ENCODE assay signal across 1 cellular context in genomic region chr16:79310734-79311133, GRCh38.
TF ChIP-seq lines count a peak whose summit lies in the region.

No MANE protein-coding gene starts in this region.

TF ChIP-seq in GM23338, 12 proteins besides CTCF, POLR2A, EP300 and RAD21 (continued from another document):
- TF ChIP-seq ZNF462 (CRISPR knock-in tag; IDR thresholded peaks at IDR 0.05) (no peak), ZNF114 (CRISPR knock-in tag; IDR thresholded peaks at IDR 0.05) (no peak), EZH2 (IDR thresholded peaks at IDR 0.05; ENCODE audit: low read depth, unreplicated experiment) (no peak), CREB1 (CRISPR knock-in tag; IDR thresholded peaks at IDR 0.05; ENCODE audit: low read depth) (no peak), JUNB (IDR thresholded peaks at IDR 0.05; ENCODE audit: unreplicated experiment) (no peak), POLR2AphosphoS5 (IDR thresholded peaks at IDR 0.05; ENCODE audit: low read depth) (no peak), STAT1 (IDR thresholded peaks at IDR 0.05; ENCODE audit: unreplicated experiment) (no peak)
- TF ChIP-seq, protein P1, sequence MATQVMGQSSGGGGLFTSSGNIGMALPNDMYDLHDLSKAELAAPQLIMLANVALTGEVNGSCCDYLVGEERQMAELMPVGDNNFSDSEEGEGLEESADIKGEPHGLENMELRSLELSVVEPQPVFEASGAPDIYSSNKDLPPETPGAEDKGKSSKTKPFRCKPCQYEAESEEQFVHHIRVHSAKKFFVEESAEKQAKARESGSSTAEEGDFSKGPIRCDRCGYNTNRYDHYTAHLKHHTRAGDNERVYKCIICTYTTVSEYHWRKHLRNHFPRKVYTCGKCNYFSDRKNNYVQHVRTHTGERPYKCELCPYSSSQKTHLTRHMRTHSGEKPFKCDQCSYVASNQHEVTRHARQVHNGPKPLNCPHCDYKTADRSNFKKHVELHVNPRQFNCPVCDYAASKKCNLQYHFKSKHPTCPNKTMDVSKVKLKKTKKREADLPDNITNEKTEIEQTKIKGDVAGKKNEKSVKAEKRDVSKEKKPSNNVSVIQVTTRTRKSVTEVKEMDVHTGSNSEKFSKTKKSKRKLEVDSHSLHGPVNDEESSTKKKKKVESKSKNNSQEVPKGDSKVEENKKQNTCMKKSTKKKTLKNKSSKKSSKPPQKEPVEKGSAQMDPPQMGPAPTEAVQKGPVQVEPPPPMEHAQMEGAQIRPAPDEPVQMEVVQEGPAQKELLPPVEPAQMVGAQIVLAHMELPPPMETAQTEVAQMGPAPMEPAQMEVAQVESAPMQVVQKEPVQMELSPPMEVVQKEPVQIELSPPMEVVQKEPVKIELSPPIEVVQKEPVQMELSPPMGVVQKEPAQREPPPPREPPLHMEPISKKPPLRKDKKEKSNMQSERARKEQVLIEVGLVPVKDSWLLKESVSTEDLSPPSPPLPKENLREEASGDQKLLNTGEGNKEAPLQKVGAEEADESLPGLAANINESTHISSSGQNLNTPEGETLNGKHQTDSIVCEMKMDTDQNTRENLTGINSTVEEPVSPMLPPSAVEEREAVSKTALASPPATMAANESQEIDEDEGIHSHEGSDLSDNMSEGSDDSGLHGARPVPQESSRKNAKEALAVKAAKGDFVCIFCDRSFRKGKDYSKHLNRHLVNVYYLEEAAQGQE (IDR thresholded peaks at IDR 0.05; ENCODE audit: unreplicated experiment) = no peak
